Comparison of ENCODE assay signal across 18 cellular contexts in the genomic region with DNA sequence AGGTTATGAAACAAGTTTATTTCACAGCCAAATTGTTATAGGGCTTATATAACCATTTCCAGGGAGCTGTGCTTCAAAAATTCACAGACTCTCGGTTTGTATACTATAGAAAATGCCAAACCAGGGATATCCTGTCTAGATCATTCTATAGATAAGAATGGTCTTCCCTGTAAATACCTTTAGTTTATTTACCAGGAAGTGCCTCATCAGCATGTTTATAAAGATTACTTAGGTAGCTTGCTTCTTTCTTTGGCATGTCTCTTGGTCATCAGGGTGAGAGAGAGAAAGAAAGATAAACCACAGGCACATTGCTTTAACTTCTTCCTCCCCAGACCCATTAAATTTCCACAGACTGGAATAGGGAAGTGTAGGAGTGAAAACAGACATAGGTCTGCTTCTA.
A peak's percentile ranks its signal among the peaks of the same experiment; 100 is the strongest.
DNase-seq lines count a peak whose midpoint lies in the region; ATAC-seq, FAIRE-seq and TF ChIP-seq lines count a peak whose summit lies in the region.
"Had no signal": no experiment of that assay in that cellular context is flagged by ENCODE, and none has a peak within 500 bp of the region (broad histone marks: within the 10 kb centered on the region; RNA-seq: fewer than 3 reads in every experiment).

No MANE protein-coding gene starts in this region.

- no peak overlapping the region for H3K4ac ChIP-seq in IMR-90 (ENCODE audit: low read depth, low read length)
- no peak overlapping the region for H3K4ac ChIP-seq in H1 (replicated peaks; ENCODE audit: insufficient read length, low read depth, low read length)
- H3K4ac ChIP-seq in neuronal stem cell (ENCODE audit: low read length), result no peak overlapping the region

- in situ Hi-C loops in IMR-90 (cut with MboI; ENCODE audit: low sequenced_read_pairs), result no loop called here

- peaks cover 3% of the 10 kb centered on the region; the same call in 1 of the 2 replicates for H3K9me3 ChIP-seq in IMR-90 (ENCODE audit: control insufficient read depth, insufficient read depth, low read length)
- H3K9me3 ChIP-seq in PC-3 (ENCODE audit: low read length), result no peaks in the 10 kb centered on the region
- no peaks in the 10 kb centered on the region; a peak in 1 of 4 replicates for H3K9me3 ChIP-seq in H1 (ENCODE audit: insufficient read depth in 2 of 2, low read depth in 1 of 2, low read length in 1 of 2)
- H3K9me3 ChIP-seq in neuronal stem cell (replicated peaks in 1 of 2; ENCODE audit: control insufficient read depth in 2 of 2, insufficient read depth in 1 of 2, low read depth in 1 of 2, low read length in 2 of 2), result no peaks in the 10 kb centered on the region
- no peaks in the 10 kb centered on the region for H3K9me3 ChIP-seq in CD8-positive, alpha-beta memory T cell (ENCODE audit: low read length)
- H3K9me3 ChIP-seq: MG63, SJSA1 had no signal

- H3K27ac Mint-ChIP-seq in CD8-positive, alpha-beta memory T cell, result no peak overlapping the region
- H3K27ac Mint-ChIP-seq: CD14-positive monocyte had no signal

- BruUV-seq in IMR-90 (replicated peaks; lab: Mats Ljungman, UMichigan), result no TSS peak
- no TSS peak for BruUV-seq in PC-3 (replicated peaks; lab: Mats Ljungman, UMichigan)

- no peak overlapping the region for H3K4me3 Mint-ChIP-seq in CD8-positive, alpha-beta memory T cell
- H3K4me3 Mint-ChIP-seq: CD14-positive monocyte had no signal

- H2BK15ac ChIP-seq in IMR-90 (ENCODE audit: low read depth, low read length), result no peak overlapping the region
- no peak overlapping the region for H2BK15ac ChIP-seq in H1 (ENCODE audit: low read length)
- no peak overlapping the region for H2BK15ac ChIP-seq in neuronal stem cell (ENCODE audit: low read length)

- WGBS in IMR-90 (ENCODE audit: extremely low coverage in 2 of 2, insufficient read length in 1 of 2), 2 experiments, result no CpG with 5 or more reads among the region's 1 CpG
- 84% methylated on average over 1 of the region's 1 CpG; no CpG with 5 or more reads in 1 of the 2 experiments for WGBS in H1 (ENCODE audit: extremely low coverage in 1 of 2, insufficient coverage in 1 of 2, insufficient read length in 1 of 2, insufficient replicate concordance in 2 of 2, low coverage in 1 of 2, low lambda C conversion rate in 2 of 2, missing lambda C conversion rate in 1 of 2), 2 experiments
- no CpG with 5 or more reads among the region's 1 CpG for WGBS in neuronal stem cell (ENCODE audit: extremely low coverage in 2 of 2, insufficient read length in 2 of 2, insufficient replicate concordance in 1 of 2), 2 donors

- no peaks in the 10 kb centered on the region for H3F3A ChIP-seq in PC-3 (ENCODE audit: low read length, unreplicated experiment)

- TF ChIP-seq CTCF in IMR-90 (conservative IDR thresholded peaks at IDR 0.05; ENCODE audit: low read depth, low read length) (no peak), PC-3 (conservative IDR thresholded peaks at IDR 0.05; ENCODE audit: low read depth, low read length) (no peak), H1 (IDR thresholded peaks at IDR 0.05; ENCODE audit: control extremely low read depth in 1 of 3, insufficient read depth in 1 of 3, low read depth in 1 of 3, low read length in 3 of 3) (no peak)

- H3K9me1 ChIP-seq in IMR-90 (ENCODE audit: insufficient read depth, low read length), result no peaks in the 10 kb centered on the region

- no peak overlapping the region for H3K18ac ChIP-seq in IMR-90 (ENCODE audit: low read depth, low read length)
- no peak overlapping the region for H3K18ac ChIP-seq in H1 (ENCODE audit: extremely low read depth, low read length)
- no peak overlapping the region for H3K18ac ChIP-seq in neuronal stem cell (ENCODE audit: low read length)

- H3K4me1 ChIP-seq in IMR-90 (ENCODE audit: control insufficient read depth, insufficient read depth, low read length) (no peaks in the 10 kb centered on the region), PC-3 (ENCODE audit: insufficient read depth, low read length) (peaks cover 13% of the 10 kb centered on the region), H1 (replicated peaks in 1 of 4; ENCODE audit: control insufficient read depth in 3 of 4, insufficient read depth in 4 of 4, low read length in 3 of 4) (peaks cover 0 to 7% (median 2%) of the 10 kb centered on the region in 4 experiments; a peak in 3 of 7 replicates), neuronal stem cell (ENCODE audit: control insufficient read depth in 2 of 2, insufficient read depth in 1 of 2, low read depth in 1 of 2, low read length in 2 of 2) (no peaks in the 10 kb centered on the region)
- no peaks in the 10 kb centered on the region for H3K4me1 ChIP-seq in CD8-positive, alpha-beta memory T cell (ENCODE audit: insufficient read depth, low read length)
- H3K4me1 ChIP-seq: SJSA1 had no signal

- H2BK5ac ChIP-seq in IMR-90 (ENCODE audit: low read depth, low read length, poor library complexity, severe bottlenecking) (no peak overlapping the region), H1 (ENCODE audit: low read depth, low read length) (no peak overlapping the region), neuronal stem cell (ENCODE audit: low read length) (no peak overlapping the region)

- DNase-seq in IMR-90 (no peak), PC-3 (peak; percentile 68), H1 (ENCODE audit: low read depth in 1 of 2, low spot score in 2 of 2) (no peak), neuronal stem cell (ENCODE audit: low spot score) (no peak), NCI-H2171 (lab: John Stamatoyannopoulos, UW) (no peak), NCI-H748 treated with DMSO at 0.1 percent for 48 hours (lab: John Stamatoyannopoulos, UW) (no peak)
- no peak for DNase-seq in CD8-positive, alpha-beta memory T cell
- DNase-seq: AML-193, DMS79 treated with DMSO at 0.1 percent for 48 hours, GOT3, MG63, NCI-H1105, NCI-H2081, NCI-H510A, NCI-H774 had no signal

- H3K14ac ChIP-seq in IMR-90 (replicated peaks; ENCODE audit: low read depth, low read length) (no peak overlapping the region), H1 (ENCODE audit: insufficient read length) (no peak overlapping the region), neuronal stem cell (ENCODE audit: low read length) (no peak overlapping the region)

- no peak for ATAC-seq in IMR-90 (ENCODE audit: low read depth)
- peak; percentile 83 for ATAC-seq in PC-3
- ATAC-seq in HG03159 (IDR thresholded peaks at IDR 0.05; ENCODE audit: unreplicated experiment), result no peak

- H2BK12ac ChIP-seq in H1 (ENCODE audit: low read depth, low read length) (no peak overlapping the region), neuronal stem cell (ENCODE audit: low read length) (no peak overlapping the region)

- H3K23me2 ChIP-seq in H1 (ENCODE audit: low read depth, low read length), result no peaks in the 10 kb centered on the region

- no peak overlapping the region for H2AK9ac ChIP-seq in IMR-90 (replicated peaks; ENCODE audit: low read depth, low read length, poor library complexity)

- no peaks in the 10 kb centered on the region for H4K20me1 ChIP-seq in IMR-90 (ENCODE audit: insufficient read depth, low read length)
- H4K20me1 ChIP-seq in PC-3 (ENCODE audit: low read length), result no peaks in the 10 kb centered on the region
- H4K20me1 ChIP-seq in H1 (replicated peaks in 1 of 2; ENCODE audit: control insufficient read depth in 1 of 2, insufficient read depth in 2 of 2, low read length in 2 of 2), result no peaks in the 10 kb centered on the region

- TF ChIP-seq EP300 in H1 (IDR thresholded peaks at IDR 0.05; ENCODE audit: borderline replicate concordance in 1 of 2, low read depth in 2 of 2, low read length in 2 of 2), result no peak

- H3K9ac ChIP-seq in IMR-90 (ENCODE audit: low read depth, low read length) (no peak overlapping the region), PC-3 (ENCODE audit: low read length) (no peak overlapping the region), H1 (replicated peaks in 1 of 4; ENCODE audit: extremely low read depth in 1 of 4, low read depth in 3 of 4, low read length in 3 of 4) (no peak overlapping the region), neuronal stem cell (ENCODE audit: low read depth, low read length, poor library complexity) (no peak overlapping the region)

- POLR2A ChIA-PET in IMR-90 (lab: Charles Lee; ENCODE audit: unreplicated experiment) (no interaction called here), PC-3 (lab: Charles Lee; ENCODE audit: unreplicated experiment) (no interaction called here), H1 (lab: Charles Lee; ENCODE audit: partially characterized antibody) (no interaction called here)
- POLR2A ChIA-PET in CD8-positive, alpha-beta memory T cell (lab: Charles Lee), result no interaction called here

- H2BK120ac ChIP-seq in IMR-90 (ENCODE audit: low read depth, low read length) (no peak overlapping the region), H1 (replicated peaks; ENCODE audit: low read depth, low read length) (no peak overlapping the region), neuronal stem cell (ENCODE audit: low read depth, low read length) (no peak overlapping the region)

- H3K4me1 Mint-ChIP-seq in CD8-positive, alpha-beta memory T cell, result no peaks in the 10 kb centered on the region
- H3K4me1 Mint-ChIP-seq: CD14-positive monocyte had no signal

- no peak overlapping the region for H3K4me2 ChIP-seq in IMR-90 (ENCODE audit: low read depth, low read length)
- H3K4me2 ChIP-seq in PC-3 (ENCODE audit: low read length), result peak overlapping the region; percentile 3; the same call in 1 of the 2 replicates
- H3K4me2 ChIP-seq in H1 (ENCODE audit: insufficient read depth in 1 of 2, low read depth in 2 of 2, low read length in 2 of 2), result no peak overlapping the region
- no peak overlapping the region for H3K4me2 ChIP-seq in neuronal stem cell (ENCODE audit: insufficient read depth, low read length, poor library complexity, severe bottlenecking)

- no peak for FAIRE-seq in H1 (lab: Jason Lieb, UNC)

- no peaks in the 10 kb centered on the region for H3K79me1 ChIP-seq in IMR-90 (ENCODE audit: low read depth in 1 of 2, low read length in 2 of 2)
- no peaks in the 10 kb centered on the region for H3K79me1 ChIP-seq in H1 (ENCODE audit: low read depth, low read length)
- H3K79me1 ChIP-seq in neuronal stem cell (ENCODE audit: low read depth, low read length), result no peaks in the 10 kb centered on the region

- H2AK5ac ChIP-seq in IMR-90 (ENCODE audit: low read depth, low read length) (no peak overlapping the region), H1 (ENCODE audit: low read depth, low read length) (no peak overlapping the region), neuronal stem cell (ENCODE audit: low read depth, low read length) (no peak overlapping the region)

- H3K56ac ChIP-seq in IMR-90 (ENCODE audit: extremely low read depth, insufficient read depth, low read length) (no peak overlapping the region), H1 (replicated peaks; ENCODE audit: insufficient read length, low read depth, low read length) (no peak overlapping the region)

- intact Hi-C loops in IMR-90 (cut with micrococcal nuclease) (no loop called here), PC-3 (cut with micrococcal nuclease) (no loop called here)

- TF ChIP-seq RAD21 in IMR-90 (IDR thresholded peaks at IDR 0.05; ENCODE audit: low read length), result no peak
- no peak for TF ChIP-seq RAD21 in H1 (IDR thresholded peaks at IDR 0.05 in 1 of 2, conservative IDR thresholded peaks at IDR 0.05 in 1 of 2; ENCODE audit: low read depth in 2 of 2, low read length in 2 of 2)

- H3K9me3 Mint-ChIP-seq in CD8-positive, alpha-beta memory T cell, result peaks cover 0 to 6% (median 5%) of the 10 kb centered on the region in 5 donors

- H3K79me2 ChIP-seq in PC-3 (ENCODE audit: low read length) (no peaks in the 10 kb centered on the region), H1 (ENCODE audit: control insufficient read depth in 1 of 2, insufficient read depth in 2 of 2, low read length in 2 of 2) (no peaks in the 10 kb centered on the region)

- H4K91ac ChIP-seq in IMR-90 (ENCODE audit: insufficient read depth, low read depth, low read length) (no peak overlapping the region), H1 (replicated peaks; ENCODE audit: insufficient read length, low read length) (no peak overlapping the region), neuronal stem cell (ENCODE audit: low read depth, low read length, poor library complexity) (no peak overlapping the region)

- TF ChIP-seq POLR2A in IMR-90 (IDR thresholded peaks at IDR 0.05; ENCODE audit: low read depth, low read length), result no peak
- TF ChIP-seq POLR2A in H1 (IDR thresholded peaks at IDR 0.05; ENCODE audit: control extremely low read depth in 1 of 2, low read depth in 2 of 2, low read length in 2 of 2), result no peak

- H4K8ac ChIP-seq in IMR-90 (ENCODE audit: low read depth in 2 of 2, low read length in 2 of 2) (no peak overlapping the region), H1 (ENCODE audit: extremely low read depth, insufficient read depth, low read length) (no peak overlapping the region), neuronal stem cell (ENCODE audit: low read depth, low read length) (no peak overlapping the region)

- no peak overlapping the region for H3K4me3 ChIP-seq in IMR-90 (ENCODE audit: insufficient read depth, low read depth, low read length)
- no peak overlapping the region for H3K4me3 ChIP-seq in PC-3 (ENCODE audit: low read length)
- no peak overlapping the region for H3K4me3 ChIP-seq in H1 (ENCODE audit: extremely low read depth in 1 of 4, insufficient read depth in 2 of 4, low read depth in 3 of 4, low read length in 4 of 4)
- H3K4me3 ChIP-seq in neuronal stem cell (ENCODE audit: low read length in 2 of 2), result no peak overlapping the region
- no peak overlapping the region for H3K4me3 ChIP-seq in CD8-positive, alpha-beta memory T cell (ENCODE audit: low read length)
- H3K4me3 ChIP-seq: MG63, SJSA1 had no signal

- H4K5ac ChIP-seq in IMR-90 (ENCODE audit: low read depth, low read length), result no peak overlapping the region
- H4K5ac ChIP-seq in H1 (ENCODE audit: insufficient read length, low read depth, low read length), result no peak overlapping the region

- H3K23ac ChIP-seq in IMR-90 (ENCODE audit: low read depth, low read length) (no peak overlapping the region), H1 (ENCODE audit: insufficient read length) (no peak overlapping the region), neuronal stem cell (ENCODE audit: low read depth, low read length, poor library complexity) (no peak overlapping the region)

- no peak overlapping the region for H3K27ac ChIP-seq in IMR-90 (ENCODE audit: insufficient read depth, low read length)
- H3K27ac ChIP-seq in PC-3 (ENCODE audit: low read length), result no peak overlapping the region
- H3K27ac ChIP-seq in H1 (ENCODE audit: low read depth, low read length), result no peak overlapping the region
- no peak overlapping the region for H3K27ac ChIP-seq in neuronal stem cell (replicated peaks; ENCODE audit: low read length)
- H3K27ac ChIP-seq in CD8-positive, alpha-beta memory T cell (ENCODE audit: low read depth, low read length), result no peak overlapping the region
- H3K27ac ChIP-seq: SJSA1 had no signal

- no peaks in the 10 kb centered on the region for H3K27me3 ChIP-seq in IMR-90 (ENCODE audit: control insufficient read depth, insufficient read depth, low read length)
- no peaks in the 10 kb centered on the region for H3K27me3 ChIP-seq in PC-3 (ENCODE audit: low read length)
- no peaks in the 10 kb centered on the region for H3K27me3 ChIP-seq in H1 (replicated peaks in 1 of 4; ENCODE audit: control insufficient read depth in 3 of 4, extremely low read depth in 1 of 4, insufficient read depth in 3 of 4, low read length in 3 of 4)
- H3K27me3 ChIP-seq in neuronal stem cell (ENCODE audit: control insufficient read depth in 3 of 3, insufficient read depth in 3 of 3, low read depth in 1 of 3, low read length in 3 of 3), result no peaks in the 10 kb centered on the region
- no peaks in the 10 kb centered on the region for H3K27me3 ChIP-seq in CD8-positive, alpha-beta memory T cell (ENCODE audit: insufficient read depth, low read length, poor library complexity, severe bottlenecking)
- H3K27me3 ChIP-seq: MG63, SJSA1 had no signal

- CTCF ChIA-PET in IMR-90 (lab: Yijun Ruan, JAX), result interaction anchor here (1.5 kb wide), 1 partner anchor 20 kb away, joined by 3 read pairs; no protein-coding TSS in a partner anchor
- CTCF ChIA-PET in PC-3 (lab: Charles Lee), result interaction anchor here (0.6 kb wide), 1 partner anchor 440 kb away, joined by 5 read pairs; no protein-coding TSS in a partner anchor
- CTCF ChIA-PET in H1 (lab: Charles Lee; ENCODE audit: partially characterized antibody), result interaction anchor here (0.6 to 1.7 kb wide), 4 partner anchors 10 to 911 kb away, joined by 3 to 8 read pairs (median 4); no protein-coding TSS in a partner anchor
- CTCF ChIA-PET in CD8-positive, alpha-beta memory T cell (lab: Charles Lee), result no interaction called here

- H2AFZ ChIP-seq in IMR-90 (replicated peaks; ENCODE audit: low read length, poor library complexity) (no peak overlapping the region), PC-3 (ENCODE audit: low read length) (no peak overlapping the region; the same call in 1 of the 2 replicates), H1 (ENCODE audit: low read length) (no peak overlapping the region; the same call in 1 of the 2 replicates), neuronal stem cell (ENCODE audit: low read length) (peak overlapping the region; percentile 55)

- no peaks in the 10 kb centered on the region for H3K27me3 Mint-ChIP-seq in CD8-positive, alpha-beta memory T cell

- H2BK20ac ChIP-seq in IMR-90 (ENCODE audit: low read depth, low read length) (no peak overlapping the region), H1 (ENCODE audit: low read length) (no peak overlapping the region)

- dilution Hi-C loops in IMR-90 (cut with HindIII; ENCODE audit: low sequenced_read_pairs, unreplicated experiment), result no loop called here

- H3K9me2 ChIP-seq in PC-3 (replicated peaks; ENCODE audit: low read length), result no peaks in the 10 kb centered on the region

- H3K36me3 ChIP-seq in IMR-90 (ENCODE audit: control insufficient read depth, insufficient read depth, low read length) (no peaks in the 10 kb centered on the region), PC-3 (ENCODE audit: low read depth, low read length) (no peaks in the 10 kb centered on the region), H1 (ENCODE audit: control insufficient read depth in 2 of 4, insufficient read depth in 4 of 4, low read length in 3 of 4) (no peaks in the 10 kb centered on the region), neuronal stem cell (replicated peaks in 1 of 2; ENCODE audit: control insufficient read depth in 2 of 2, insufficient read depth in 2 of 2, low read length in 2 of 2) (no peaks in the 10 kb centered on the region)
- H3K36me3 ChIP-seq in CD8-positive, alpha-beta memory T cell (ENCODE audit: insufficient read depth, low read length), result no peaks in the 10 kb centered on the region
- H3K36me3 ChIP-seq: MG63, SJSA1 had no signal

- H3K36me3 Mint-ChIP-seq in CD8-positive, alpha-beta memory T cell, result no peaks in the 10 kb centered on the region
- H3K36me3 Mint-ChIP-seq: CD14-positive monocyte had no signal
